Comparison of ENCODE assay signal across 19 cellular contexts in genomic region chr2:9532421-9532820, GRCh38. TPM values are rescaled to one million over a fixed set of nuclear protein-coding genes. Genes with fewer than 3 reads are reported as not detected.
DNase-seq lines count a peak whose midpoint lies in the region; ATAC-seq, FAIRE-seq and TF ChIP-seq lines count a peak whose summit lies in the region.
"Had no signal": no experiment of that assay in that cellular context is flagged by ENCODE, and none has a peak within 500 bp of the region (broad histone marks: within the 10 kb centered on the region; RNA-seq: fewer than 3 reads in every experiment).

No MANE protein-coding gene starts in this region.

- H3K9ac ChIP-seq in astrocyte (ENCODE audit: low read length) = no peak overlapping the region

- H3K4me1 Mint-ChIP-seq in astrocyte (ENCODE audit: low read depth, unreplicated experiment) = peaks cover 6% of the 10 kb centered on the region
- peaks cover 24% of the 10 kb centered on the region for H3K4me1 Mint-ChIP-seq in stimulated activated memory B cell treated with anti-CD40 and anti-IgM and Interleukin-4, amounts not matched to agents 10 μg/mL and 1 μg/mL and 100 μg/mL, for 72 hours

- TF ChIP-seq CTCF in astrocyte (IDR thresholded peaks at IDR 0.05; ENCODE audit: insufficient read depth, low read depth, low read length) (no peak), GM13976 (IDR thresholded peaks at IDR 0.05; ENCODE audit: borderline replicate concordance, control extremely low read depth, extremely low read depth, insufficient read depth, missing control alignments) (no peak)

- H3K4me3 ChIP-seq in astrocyte (ENCODE audit: insufficient read depth, low read depth, low read length) = no peak overlapping the region
- H3K4me3 ChIP-seq: A549, HAP-1 had no signal

- in situ Hi-C loops in GM13976 (cut with MboI; ENCODE audit: low sequenced_read_pairs, unreplicated experiment) = no loop called here

- H3K36me3 ChIP-seq in astrocyte (ENCODE audit: insufficient read depth, low read length) = peaks cover 6% of the 10 kb centered on the region

- DNase-seq in H54 (ENCODE audit: insufficient read length, low spot score) (no peak), NCI-H226 (peak; percentile 71), astrocyte (ENCODE audit: low read depth) (peak; percentile 26), myocyte (ENCODE audit: low read depth) (peak; percentile 73), GM13976 (ENCODE audit: low spot score) (no peak), NCI-H1105 (lab: John Stamatoyannopoulos, UW) (no peak)
- DNase-seq in stimulated activated CD4-positive, alpha-beta T cell treated with anti-CD3 and anti-CD28 coated beads, Interleukin-1b, Interleukin-23, amount 100 ng/mL, for 48 hours = no peak
- DNase-seq: AML-193; Caco-2; CD4-positive, alpha-beta T cell; GOT3 had no signal

- TF ChIP-seq POLR2A in H54 (IDR thresholded peaks at IDR 0.05; ENCODE audit: low read depth, low read length) = no peak

- no peaks in the 10 kb centered on the region for H3K9me3 Mint-ChIP-seq in astrocyte (ENCODE audit: unreplicated experiment)
- H3K9me3 Mint-ChIP-seq in stimulated activated memory B cell treated with anti-CD40 and anti-IgM and Interleukin-4, amounts not matched to agents 10 μg/mL and 1 μg/mL and 100 μg/mL, for 72 hours = no peaks in the 10 kb centered on the region
- H3K9me3 Mint-ChIP-seq: CD4-positive, alpha-beta T cell had no signal

- no peaks in the 10 kb centered on the region for H3K27me3 ChIP-seq in astrocyte (ENCODE audit: insufficient read depth, low read length)

- H3K27ac Mint-ChIP-seq in astrocyte (ENCODE audit: unreplicated experiment) = no peak overlapping the region
- no peak overlapping the region for H3K27ac Mint-ChIP-seq in stimulated activated memory B cell treated with anti-CD40 and anti-IgM and Interleukin-4, amounts not matched to agents 10 μg/mL and 1 μg/mL and 100 μg/mL, for 72 hours
- H3K27ac Mint-ChIP-seq: CD4-positive, alpha-beta T cell had no signal

- no peak overlapping the region for H3K4me3 Mint-ChIP-seq in astrocyte (ENCODE audit: unreplicated experiment)
- H3K4me3 Mint-ChIP-seq in stimulated activated memory B cell treated with anti-CD40 and anti-IgM and Interleukin-4, amounts not matched to agents 10 μg/mL and 1 μg/mL and 100 μg/mL, for 72 hours = no peak overlapping the region
- H3K4me3 Mint-ChIP-seq: CD4-positive, alpha-beta T cell had no signal

- no peaks in the 10 kb centered on the region for H3K9me3 ChIP-seq in astrocyte (ENCODE audit: insufficient read depth, low read depth, low read length)
- H3K9me3 ChIP-seq: A549, Caco-2, HAP-1 had no signal

- peaks cover 16% of the 10 kb centered on the region for H3K36me3 Mint-ChIP-seq in astrocyte (ENCODE audit: low read depth, unreplicated experiment)
- H3K36me3 Mint-ChIP-seq in stimulated activated memory B cell treated with anti-CD40 and anti-IgM and Interleukin-4, amounts not matched to agents 10 μg/mL and 1 μg/mL and 100 μg/mL, for 72 hours = peaks cover 38% of the 10 kb centered on the region

- no peak overlapping the region for H3K4me2 ChIP-seq in astrocyte (ENCODE audit: low read length)
- H3K4me2 ChIP-seq: A549 had no signal

- no peak overlapping the region for H3K27ac ChIP-seq in astrocyte (ENCODE audit: low read depth, low read length)
- H3K27ac ChIP-seq: A549, C4-2B, HL-60 had no signal

- FAIRE-seq in H54 (lab: Jason Lieb, UNC) (peak; percentile 50), astrocyte (lab: Jason Lieb, UNC) (no peak)
- FAIRE-seq: D721Med, G401.6, GM12891 had no signal

- peaks cover 11% of the 10 kb centered on the region for H4K20me1 ChIP-seq in astrocyte (ENCODE audit: insufficient read depth, low read length)

- no peaks in the 10 kb centered on the region for H3K27me3 Mint-ChIP-seq in astrocyte (ENCODE audit: low read depth, unreplicated experiment)
- no peaks in the 10 kb centered on the region for H3K27me3 Mint-ChIP-seq in stimulated activated memory B cell treated with anti-CD40 and anti-IgM and Interleukin-4, amounts not matched to agents 10 μg/mL and 1 μg/mL and 100 μg/mL, for 72 hours
- H3K27me3 Mint-ChIP-seq: CD4-positive, alpha-beta T cell had no signal

- H3K79me2 ChIP-seq in astrocyte (ENCODE audit: insufficient read depth, low read length) = peaks cover 33% of the 10 kb centered on the region

- no peaks in the 10 kb centered on the region for H3K4me1 ChIP-seq in astrocyte (ENCODE audit: insufficient read depth, low read length)
- H3K4me1 ChIP-seq: Caco-2, HAP-1 had no signal

- ATAC-seq in stimulated activated memory B cell treated with anti-CD40 and anti-IgM and Interleukin-4, amounts not matched to agents 10 μg/mL and 1 μg/mL and 100 μg/mL, for 72 hours = no peak

- H2AFZ ChIP-seq in astrocyte (ENCODE audit: low read depth, low read length) = no peak overlapping the region

RNA-seq across cellular contexts. Expression of gene ADAM17, which starts 23.2 kb away (rescaled TPM):
- total RNA-seq in astrocyte (44.9 and 48.4 TPM in 2 replicates), myocyte (45.7 and 64.9 TPM in 2 replicates)
- polyA plus RNA-seq in myocyte (2012) = 35.0 TPM

RNA-seq across cellular contexts. Expression of gene IAH1, which starts 58.1 kb away (rescaled TPM):
- total RNA-seq in astrocyte (31.1 and 31.4 TPM in 2 replicates), myocyte (71.4 and 81.8 TPM in 2 replicates)
- polyA plus RNA-seq in myocyte (2012) = 87.7 TPM

Comparison
In these comparisons a context has a peak if more than half of its experiments do, and no peak if none do; other contexts are left out.
1. DNase-seq: peak in NCI-H226 (single experiment), astrocyte (single experiment) and myocyte (single experiment); none in H54 (single experiment), stimulated activated CD4-positive, alpha-beta T cell treated with anti-CD3 and anti-CD28 coated beads, Interleukin-1b, Interleukin-23, amount 100 ng/mL, for 48 hours (single experiment), GM13976 (single experiment) and NCI-H1105 (single experiment).